14 cellular contexts compared by ENCODE assay signal in genomic region chr6:160951187-160952030, GRCh38.
"Had no signal": no experiment of that assay in that cellular context is flagged by ENCODE, and none has a peak within 500 bp of the region (broad histone marks: within the 10 kb centered on the region; RNA-seq: fewer than 3 reads in every experiment).

No MANE protein-coding gene starts in this region.

- H3K27ac Mint-ChIP-seq: activated B cell treated with CpG ODN at 0.5 μM for 24 hours; activated CD4-positive, alpha-beta T cell treated with anti-CD3 and anti-CD28 coated beads, Interleukin-2, amount 10 ng/mL, durations not matched to agents 7 days and 5 days; activated naive CD4-positive, alpha-beta T cell treated with anti-CD3 and anti-CD28 coated beads, Interleukin-2, amount 10 ng/mL, durations not matched to agents 7 days and 5 days; activated T-helper 17 cell treated with anti-CD3 and anti-CD28 coated beads, Interleukin-2, amount 50 U/mL, for 72 hours; endodermal cell; naive thymus-derived CD4-positive, alpha-beta T cell; progenitor cell of endocrine pancreas had no signal

- H3K9me3 Mint-ChIP-seq: activated B cell treated with CpG ODN at 0.5 μM for 24 hours; activated CD4-positive, alpha-beta T cell treated with anti-CD3 and anti-CD28 coated beads, Interleukin-2, amount 10 ng/mL, durations not matched to agents 7 days and 5 days; activated naive CD4-positive, alpha-beta T cell treated with anti-CD3 and anti-CD28 coated beads, Interleukin-2, amount 10 ng/mL, durations not matched to agents 7 days and 5 days; activated T-helper 17 cell treated with anti-CD3 and anti-CD28 coated beads, Interleukin-2, amount 50 U/mL, for 72 hours; central memory CD8-positive, alpha-beta T cell; endodermal cell; naive thymus-derived CD4-positive, alpha-beta T cell had no signal

- H3K36me3 ChIP-seq: upper lobe of left lung had no signal

- H3K4me1 Mint-ChIP-seq: activated B cell treated with CpG ODN at 0.5 μM for 24 hours; activated CD4-positive, alpha-beta T cell treated with anti-CD3 and anti-CD28 coated beads, Interleukin-2, amount 10 ng/mL, durations not matched to agents 7 days and 5 days; activated naive CD4-positive, alpha-beta T cell treated with anti-CD3 and anti-CD28 coated beads, Interleukin-2, amount 10 ng/mL, durations not matched to agents 7 days and 5 days; activated T-helper 17 cell treated with anti-CD3 and anti-CD28 coated beads, Interleukin-2, amount 50 U/mL, for 72 hours; central memory CD8-positive, alpha-beta T cell; naive thymus-derived CD4-positive, alpha-beta T cell had no signal

- H3K4me3 Mint-ChIP-seq: activated B cell treated with CpG ODN at 0.5 μM for 24 hours; activated CD4-positive, alpha-beta T cell treated with anti-CD3 and anti-CD28 coated beads, Interleukin-2, amount 10 ng/mL, durations not matched to agents 7 days and 5 days; activated naive CD4-positive, alpha-beta T cell treated with anti-CD3 and anti-CD28 coated beads, Interleukin-2, amount 10 ng/mL, durations not matched to agents 7 days and 5 days; activated T-helper 17 cell treated with anti-CD3 and anti-CD28 coated beads, Interleukin-2, amount 50 U/mL, for 72 hours; central memory CD8-positive, alpha-beta T cell; endodermal cell; naive thymus-derived CD4-positive, alpha-beta T cell had no signal

- ATAC-seq: activated T-helper 17 cell treated with anti-CD3 and anti-CD28 coated beads, Interleukin-2, amount 50 U/mL, for 72 hours; naive thymus-derived CD4-positive, alpha-beta T cell; sciatic nerve; SK-N-SH treated with all-trans-retinoic acid at 6 μM for 48 hours had no signal

- H3K4me3 ChIP-seq: upper lobe of left lung had no signal

- H3K27me3 ChIP-seq: upper lobe of left lung had no signal

- DNase-seq: activated B cell treated with CpG ODN at 0.5 μM for 24 hours; activated CD4-positive, alpha-beta T cell treated with anti-CD3 and anti-CD28 coated beads, Interleukin-2, amount 10 ng/mL, durations not matched to agents 7 days and 5 days; activated naive CD4-positive, alpha-beta T cell treated with anti-CD3 and anti-CD28 coated beads, Interleukin-2, amount 10 ng/mL, durations not matched to agents 7 days and 5 days; activated T-cell treated with anti-CD3 and anti-CD28 coated beads for 4 hours; endodermal cell; naive thymus-derived CD4-positive, alpha-beta T cell; stimulated activated naive CD4-positive, alpha-beta T cell; substantia nigra had no signal

- H3K36me3 Mint-ChIP-seq: activated naive CD4-positive, alpha-beta T cell treated with anti-CD3 and anti-CD28 coated beads, Interleukin-2, amount 10 ng/mL, durations not matched to agents 7 days and 5 days; naive thymus-derived CD4-positive, alpha-beta T cell had no signal

- H3K9me3 ChIP-seq: upper lobe of left lung had no signal
